Comparison of ENCODE assay signal across 6 cellular contexts in the genomic region with DNA sequence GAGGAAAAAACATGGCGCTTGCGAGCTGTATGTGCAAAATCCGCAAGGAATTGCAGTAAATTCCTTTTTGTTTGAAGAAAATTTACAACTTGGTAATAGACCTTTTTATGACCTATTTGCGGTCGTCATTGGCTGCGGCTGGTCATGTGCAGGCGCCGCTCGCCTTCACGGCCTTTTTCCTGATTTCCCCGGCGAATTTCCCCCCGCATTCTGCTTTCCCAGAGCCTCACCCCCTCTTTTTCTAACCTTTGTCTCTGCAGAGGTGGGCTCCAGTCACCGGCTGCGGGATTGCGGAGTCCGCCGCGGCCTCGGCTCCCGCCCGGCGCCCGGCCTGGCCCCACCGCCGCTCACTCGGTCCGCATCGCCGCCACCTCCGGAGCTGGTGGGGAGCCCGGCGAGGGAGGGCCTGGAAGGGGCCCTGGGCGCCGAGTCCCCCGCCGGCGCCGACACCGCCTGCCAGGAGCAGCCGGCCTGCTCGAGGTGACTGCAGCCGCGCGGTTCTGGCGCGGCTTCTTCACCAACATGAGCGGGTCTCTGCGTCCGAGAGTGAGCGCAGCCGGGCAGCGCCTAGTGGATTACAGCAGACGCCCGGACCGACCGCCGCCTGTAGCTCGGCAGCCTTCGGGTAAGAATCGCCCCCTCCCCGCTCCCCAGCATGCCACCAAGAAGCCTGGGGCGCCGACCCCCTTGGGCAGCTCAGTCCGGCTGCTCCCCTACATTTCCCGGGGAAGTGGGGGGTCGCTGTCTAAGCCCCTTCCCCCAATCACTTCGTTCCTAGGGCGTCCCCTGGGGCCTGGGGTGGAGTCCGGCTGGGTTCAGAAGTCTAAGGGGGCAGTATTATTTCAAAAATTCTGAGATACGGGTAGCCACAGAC. TPM values are rescaled to one million over a fixed set of nuclear protein-coding genes. Genes with fewer than 3 reads are reported as not detected.
DNase-seq lines count a peak whose midpoint lies in the region; ATAC-seq and TF ChIP-seq lines count a peak whose summit lies in the region.

No MANE protein-coding gene starts in this region.

- in situ Hi-C loops in gastrocnemius medialis (cut with MboI; ENCODE audit: low sequenced_read_pairs in 4 of 4), result loop anchor here in 3 of 4 donors (25.0 kb wide), 2 partner anchors 676 to 1026 kb away; no protein-coding TSS in a partner anchor

- no peaks in the 10 kb centered on the region for H3K36me3 ChIP-seq in gastrocnemius medialis

- peak overlapping the region; percentile 72 to 80 (median 77) for H3K4me3 ChIP-seq in gastrocnemius medialis

- peak; percentile 28 to 32 for ATAC-seq in gastrocnemius medialis
- no peak for ATAC-seq in GM18868 (IDR thresholded peaks at IDR 0.05; ENCODE audit: unreplicated experiment)

- no peak for TF ChIP-seq RAD21 in Ishikawa (IDR thresholded peaks at IDR 0.05; ENCODE audit: low read depth)

- peaks cover 17 to 19% of the 10 kb centered on the region in 2 donors for H3K4me1 ChIP-seq in gastrocnemius medialis

- TF ChIP-seq POLR2A in gastrocnemius medialis (IDR thresholded peaks at IDR 0.05), result peak; percentile 7

- no peak for TF ChIP-seq CTCF in gastrocnemius medialis (IDR thresholded peaks at IDR 0.05 in 4 of 5, conservative IDR thresholded peaks at IDR 0.05 in 1 of 5)

- peaks cover 0 to 31% (median 22%) of the 10 kb centered on the region in 3 donors for H3K27me3 ChIP-seq in gastrocnemius medialis

- no peak; the same call in 1 of the 2 replicates for TF ChIP-seq EP300 in Ishikawa (IDR thresholded peaks at IDR 0.05; ENCODE audit: borderline replicate concordance)

- peak; percentile 63 for DNase-seq in ecto neural progenitor cell (ENCODE audit: low spot score)
- no peak for DNase-seq in gastrocnemius medialis
- no peak for DNase-seq in DMS114 treated with DMSO at 0.1 percent for 48 hours (lab: John Stamatoyannopoulos, UW; ENCODE audit: unreplicated experiment)
- DNase-seq in stimulated activated CD4-positive, alpha-beta T cell treated with anti-CD3 and anti-CD28 coated beads, Interleukin-2, amount 100 ng/mL, for 24 hours, result no peak

- no peaks in the 10 kb centered on the region for H3K9me3 ChIP-seq in gastrocnemius medialis

- intact Hi-C loops in gastrocnemius medialis (cut with DNase I; ENCODE audit: low total_unique reads), result no loop called here

- H3K27ac ChIP-seq in gastrocnemius medialis, result peak overlapping the region; percentile 81 to 89 (median 86)

TF ChIP-seq in Ishikawa, 13 proteins besides CTCF, POLR2A, EP300 and RAD21:
- TF ChIP-seq TAF1 (IDR thresholded peaks at IDR 0.05; ENCODE audit: low read depth), result peak; percentile 59
- peak; percentile 91 for TF ChIP-seq ZBTB7A (IDR thresholded peaks at IDR 0.05; ENCODE audit: low read depth)
- TF ChIP-seq FOXM1 (IDR thresholded peaks at IDR 0.05; ENCODE audit: borderline replicate concordance, low read depth), result no peak
- no peak for TF ChIP-seq TCF12 (IDR thresholded peaks at IDR 0.05; ENCODE audit: low read depth)
- TF ChIP-seq CEBPB (IDR thresholded peaks at IDR 0.05), result no peak
- TF ChIP-seq, protein P1, sequence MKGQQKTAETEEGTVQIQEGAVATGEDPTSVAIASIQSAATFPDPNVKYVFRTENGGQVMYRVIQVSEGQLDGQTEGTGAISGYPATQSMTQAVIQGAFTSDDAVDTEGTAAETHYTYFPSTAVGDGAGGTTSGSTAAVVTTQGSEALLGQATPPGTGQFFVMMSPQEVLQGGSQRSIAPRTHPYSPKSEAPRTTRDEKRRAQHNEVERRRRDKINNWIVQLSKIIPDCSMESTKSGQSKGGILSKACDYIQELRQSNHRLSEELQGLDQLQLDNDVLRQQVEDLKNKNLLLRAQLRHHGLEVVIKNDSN (IDR thresholded peaks at IDR 0.05), result peak; percentile 91
- TF ChIP-seq TEAD4 (IDR thresholded peaks at IDR 0.05), result no peak
- TF ChIP-seq NFIC (IDR thresholded peaks at IDR 0.05), result no peak
- peak; percentile 28 for TF ChIP-seq MAX (IDR thresholded peaks at IDR 0.05)
- TF ChIP-seq CREB1 (IDR thresholded peaks at IDR 0.05; ENCODE audit: low read depth), result no peak
- TF ChIP-seq, protein P2, sequence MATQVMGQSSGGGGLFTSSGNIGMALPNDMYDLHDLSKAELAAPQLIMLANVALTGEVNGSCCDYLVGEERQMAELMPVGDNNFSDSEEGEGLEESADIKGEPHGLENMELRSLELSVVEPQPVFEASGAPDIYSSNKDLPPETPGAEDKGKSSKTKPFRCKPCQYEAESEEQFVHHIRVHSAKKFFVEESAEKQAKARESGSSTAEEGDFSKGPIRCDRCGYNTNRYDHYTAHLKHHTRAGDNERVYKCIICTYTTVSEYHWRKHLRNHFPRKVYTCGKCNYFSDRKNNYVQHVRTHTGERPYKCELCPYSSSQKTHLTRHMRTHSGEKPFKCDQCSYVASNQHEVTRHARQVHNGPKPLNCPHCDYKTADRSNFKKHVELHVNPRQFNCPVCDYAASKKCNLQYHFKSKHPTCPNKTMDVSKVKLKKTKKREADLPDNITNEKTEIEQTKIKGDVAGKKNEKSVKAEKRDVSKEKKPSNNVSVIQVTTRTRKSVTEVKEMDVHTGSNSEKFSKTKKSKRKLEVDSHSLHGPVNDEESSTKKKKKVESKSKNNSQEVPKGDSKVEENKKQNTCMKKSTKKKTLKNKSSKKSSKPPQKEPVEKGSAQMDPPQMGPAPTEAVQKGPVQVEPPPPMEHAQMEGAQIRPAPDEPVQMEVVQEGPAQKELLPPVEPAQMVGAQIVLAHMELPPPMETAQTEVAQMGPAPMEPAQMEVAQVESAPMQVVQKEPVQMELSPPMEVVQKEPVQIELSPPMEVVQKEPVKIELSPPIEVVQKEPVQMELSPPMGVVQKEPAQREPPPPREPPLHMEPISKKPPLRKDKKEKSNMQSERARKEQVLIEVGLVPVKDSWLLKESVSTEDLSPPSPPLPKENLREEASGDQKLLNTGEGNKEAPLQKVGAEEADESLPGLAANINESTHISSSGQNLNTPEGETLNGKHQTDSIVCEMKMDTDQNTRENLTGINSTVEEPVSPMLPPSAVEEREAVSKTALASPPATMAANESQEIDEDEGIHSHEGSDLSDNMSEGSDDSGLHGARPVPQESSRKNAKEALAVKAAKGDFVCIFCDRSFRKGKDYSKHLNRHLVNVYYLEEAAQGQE (IDR thresholded peaks at IDR 0.05; ENCODE audit: low read depth), result no peak
- TF ChIP-seq EGR1 (IDR thresholded peaks at IDR 0.05), result no peak
- peak; percentile 66 for TF ChIP-seq YY1 (IDR thresholded peaks at IDR 0.05; ENCODE audit: low read depth)

RNA-seq across cellular contexts. Expression of gene HOXD8, which starts 7.1 kb away (rescaled TPM):
- total RNA-seq in gastrocnemius medialis, result 10 to 100 TPM in 1 of 4 donors, 1 to 10 TPM in 3; 4.0 to 12.0 (median 7.2) TPM

RNA-seq across cellular contexts. Expression of gene HOXD9, which starts 14.1 kb away (rescaled TPM):
- total RNA-seq in gastrocnemius medialis, result 1 to 10 TPM in 2 of 4 donors, under 1 TPM in 2; 0.33 to 1.8 (median 0.78) TPM

RNA-seq across cellular contexts. Expression of gene HOXD4, which starts 14.7 kb away (rescaled TPM):
- 1 to 10 TPM in 1 of 4 donors, under 1 TPM in 1, not detected in 2; 0.29 to 1.4 TPM for total RNA-seq in gastrocnemius medialis

RNA-seq across cellular contexts. Expression of gene HOXD10, which starts 20.0 kb away (rescaled TPM):
- total RNA-seq in gastrocnemius medialis, result under 1 TPM in 1 of 4 donors, not detected in 3; 0.15 TPM

RNA-seq across cellular contexts. Expression of gene HOXD3, which starts 20.5 kb away (rescaled TPM):
- 1 to 10 TPM in 1 of 4 donors, under 1 TPM in 2, not detected in 1; 0.36 to 1.7 (median 0.64) TPM for total RNA-seq in gastrocnemius medialis
